8 cellular contexts compared by ENCODE assay signal in genomic region chr16:68264128-68265077, GRCh38. TPM values are rescaled to one million over a fixed set of nuclear protein-coding genes. Genes with fewer than 3 reads are reported as not detected.
DNase-seq lines count a peak whose midpoint lies in the region; ATAC-seq and TF ChIP-seq lines count a peak whose summit lies in the region.

Gene SLC7A6, plus strand, starts transcription at chr16:68264526. Its CDS starts 10,201 bp downstream, at chr16:68274727.

- peaks cover 41% of the 10 kb centered on the region for H3K79me2 ChIP-seq in osteoblast (ENCODE audit: insufficient read depth, low read length)

- H3K27ac ChIP-seq in SK-N-MC (no peak within 1 kb of the TSS), osteoblast (ENCODE audit: low read depth, low read length) (peak within 1 kb of the TSS; percentile 96), thoracic aorta (peak within 1 kb of the TSS; percentile 97 to 98)

- peak within 1 kb of the TSS; percentile 85 for H3K4me3 ChIP-seq in SK-N-MC
- H3K4me3 ChIP-seq in osteoblast (ENCODE audit: insufficient read depth, low read length), result peak within 1 kb of the TSS; percentile 83
- peak within 1 kb of the TSS; percentile 90 for H3K4me3 ChIP-seq in thoracic aorta

- DNase-seq in COR-L47 (lab: John Stamatoyannopoulos, UW) (peak; percentile 43), HK-2 (ENCODE audit: unreplicated experiment) (peak; percentile 90), SK-N-MC (ENCODE audit: low read depth, low spot score) (no peak), glomerular visceral epithelial cell (ENCODE audit: extremely low spot score) (peak; percentile 72), osteoblast (ENCODE audit: insufficient read length, low spot score, missing footprints) (peak; percentile 97), thoracic aorta (ENCODE audit: low spot score) (no peak)
- peak; percentile 86 for DNase-seq in activated naive CD4-positive, alpha-beta T cell treated with anti-CD3 and anti-CD28 coated beads, Interleukin-2, amount 50 U/mL, for 16 hours

- peaks cover 22% of the 10 kb centered on the region for H4K20me1 ChIP-seq in osteoblast (ENCODE audit: insufficient read depth, low read length)

- peak within 1 kb of the TSS; percentile 79 for H2AFZ ChIP-seq in osteoblast (ENCODE audit: low read length)

- H3K4me1 ChIP-seq in osteoblast (ENCODE audit: insufficient read depth, low read length) (peaks cover 21% of the 10 kb centered on the region), thoracic aorta (ENCODE audit: control insufficient read depth in 1 of 2, low read depth in 2 of 2) (peaks cover 13 to 33% of the 10 kb centered on the region in 2 donors)

- H3K9me3 ChIP-seq in SK-N-MC (ENCODE audit: low read depth, low read length) (no peaks in the 10 kb centered on the region), osteoblast (ENCODE audit: low read depth, low read length) (no peaks in the 10 kb centered on the region), thoracic aorta (no peaks in the 10 kb centered on the region)

- ATAC-seq in GM19452 (IDR thresholded peaks at IDR 0.05; ENCODE audit: unreplicated experiment) (peak; percentile 62), thoracic aorta (ENCODE audit: insufficient number of reproducible peaks, low FRiP score, low read depth) (peak; percentile 59)

- peak within 1 kb of the TSS; percentile 64 for H3K9ac ChIP-seq in SK-N-MC (ENCODE audit: insufficient read length)

- no peaks in the 10 kb centered on the region for H3K36me3 ChIP-seq in SK-N-MC (ENCODE audit: insufficient read depth, low read length)
- peaks cover 20% of the 10 kb centered on the region for H3K36me3 ChIP-seq in osteoblast (ENCODE audit: insufficient read depth, low read length)
- peaks cover 12% of the 10 kb centered on the region for H3K36me3 ChIP-seq in thoracic aorta

- TF ChIP-seq CTCF in osteoblast (IDR thresholded peaks at IDR 0.05; ENCODE audit: extremely low read depth, low read depth, low read length) (peak; percentile 76), thoracic aorta (IDR thresholded peaks at IDR 0.05) (peak; percentile 62)

- peak within 1 kb of the TSS; percentile 94 for H3K4me2 ChIP-seq in osteoblast (ENCODE audit: insufficient read depth, low read length)

- no peaks in the 10 kb centered on the region for H3K27me3 ChIP-seq in osteoblast (ENCODE audit: insufficient read depth, low read length)
- H3K27me3 ChIP-seq in thoracic aorta (replicated peaks; ENCODE audit: insufficient read depth), result no peaks in the 10 kb centered on the region

RNA-seq across cellular contexts. Expression of gene SLC7A6, which starts in this region (rescaled TPM):
- total RNA-seq in osteoblast (35.1 and 36.9 TPM in 2 replicates), thoracic aorta (100 to 1,000 TPM in 1 of 2 donors, 10 to 100 TPM in 1; 92.1 to 125 TPM)

Comparison
In these comparisons a context has a peak if more than half of its experiments do, and no peak if none do; other contexts are left out.
1. DNase-seq: peak in COR-L47 (single experiment), HK-2 (single experiment), activated naive CD4-positive, alpha-beta T cell treated with anti-CD3 and anti-CD28 coated beads, Interleukin-2, amount 50 U/mL, for 16 hours (single experiment), glomerular visceral epithelial cell (single experiment) and osteoblast (single experiment); none in SK-N-MC (single experiment) and thoracic aorta (single experiment).
2. Peak in every context shown above with its lines, with median percentiles within 50 percentile points of each other: H3K4me3 ChIP-seq.